ENCODE assay signal across 9 cellular contexts in the genomic region with DNA sequence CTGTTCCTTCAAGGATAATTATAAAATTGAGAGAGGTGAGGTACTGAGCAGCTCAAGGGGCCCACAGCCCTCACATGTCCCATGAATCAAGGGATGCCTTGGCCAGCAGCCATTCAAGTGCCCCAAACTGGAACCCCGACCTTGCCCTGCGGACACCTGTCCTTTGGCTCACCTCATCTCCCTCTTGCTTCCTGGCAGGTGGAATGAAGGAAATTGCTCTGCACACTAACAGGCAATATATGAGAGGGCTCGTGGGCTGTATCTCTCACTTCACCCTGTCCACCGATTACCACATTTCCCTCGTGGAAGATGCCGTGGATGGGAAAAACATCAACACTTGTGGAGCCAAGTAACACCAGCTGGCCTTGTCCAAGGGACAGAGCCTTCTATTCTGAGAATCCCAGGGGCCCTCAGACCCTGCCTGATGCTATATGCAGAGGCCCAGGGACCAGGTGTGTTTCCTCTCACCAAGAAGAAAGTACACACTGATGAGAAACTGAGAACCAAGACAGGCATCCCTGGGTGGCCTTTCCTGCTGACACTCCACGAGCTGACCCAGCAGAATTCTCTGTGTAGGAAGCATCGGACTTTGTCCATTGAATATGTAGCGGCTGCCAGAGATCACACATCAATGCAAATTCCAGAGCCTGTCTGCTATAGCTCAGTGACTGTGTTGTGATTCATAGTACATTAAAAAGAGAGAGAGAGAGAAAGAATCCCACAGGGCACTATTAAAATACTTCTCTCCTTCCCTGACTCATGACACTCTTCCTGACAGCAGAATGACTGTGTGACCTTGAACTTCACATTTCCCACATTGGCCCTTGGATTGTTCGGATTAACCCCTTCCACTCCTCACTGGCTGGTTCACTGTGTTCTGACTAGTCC.
DNase-seq lines count a peak whose midpoint lies in the region; ATAC-seq, FAIRE-seq and TF ChIP-seq lines count a peak whose summit lies in the region.
"Had no signal": no experiment of that assay in that cellular context is flagged by ENCODE, and none has a peak within 500 bp of the region (broad histone marks: within the 10 kb centered on the region; RNA-seq: fewer than 3 reads in every experiment).

No MANE protein-coding gene starts in this region.

- peak; percentile 74 to 91 (median 82) for ATAC-seq in right lobe of liver
- ATAC-seq in upper lobe of left lung (ENCODE audit: low FRiP score in 2 of 2) = peak in 1 of 2 donors; percentile 25

- H3K27me3 ChIP-seq in right lobe of liver (no peaks in the 10 kb centered on the region), upper lobe of left lung (no peaks in the 10 kb centered on the region)

- peak; percentile 86 for FAIRE-seq in HTR-8/SVneo (lab: Jason Lieb, UNC)
- FAIRE-seq: GM18507 had no signal

- 48% methylated on average over 7 of the region's 10 CpGs for WGBS in right lobe of liver (ENCODE audit: insufficient coverage, low coverage, low lambda C conversion rate, missing lambda C conversion rate)
- 44 to 61% methylated on average over 10 of the region's 10 CpGs for WGBS in upper lobe of left lung, 2 donors

- intact Hi-C loops in right lobe of liver (cut with DNase I) = no loop called here

- no peak for TF ChIP-seq EP300 in upper lobe of left lung (IDR thresholded peaks at IDR 0.05)

- TF ChIP-seq POLR2A in right lobe of liver (IDR thresholded peaks at IDR 0.05) (no peak), upper lobe of left lung (IDR thresholded peaks at IDR 0.05) (no peak)

- no peak for TF ChIP-seq CTCF in cardiac fibroblast (IDR thresholded peaks at IDR 0.05; ENCODE audit: low read depth, low read length)
- no peak for TF ChIP-seq CTCF in right lobe of liver (IDR thresholded peaks at IDR 0.05)
- TF ChIP-seq CTCF in upper lobe of left lung (IDR thresholded peaks at IDR 0.05) = no peak
- TF ChIP-seq CTCF in GM10266 (IDR thresholded peaks at IDR 0.05; ENCODE audit: control insufficient read depth, insufficient read depth, low read depth, missing control alignments) = no peak

- H3K4me3 ChIP-seq in cardiac fibroblast (replicated peaks in 1 of 2; ENCODE audit: low read depth in 2 of 2, low read length in 2 of 2) (no peak overlapping the region), right lobe of liver (no peak overlapping the region), upper lobe of left lung (no peak overlapping the region)

- H3K36me3 ChIP-seq in right lobe of liver (no peaks in the 10 kb centered on the region), upper lobe of left lung (no peaks in the 10 kb centered on the region)

- peaks cover 0 to 9% (median 0%) of the 10 kb centered on the region in 4 donors for H3K4me1 ChIP-seq in right lobe of liver
- H3K4me1 ChIP-seq in upper lobe of left lung = peaks cover 28 to 37% (median 34%) of the 10 kb centered on the region in 4 donors

- H3K27ac ChIP-seq in right lobe of liver (peak overlapping the region in 1 of 3 donors; percentile 8), upper lobe of left lung (peak overlapping the region in 3 of 4 donors; percentile 18 to 49 (median 37))

- H3K9me3 ChIP-seq in right lobe of liver = no peaks in the 10 kb centered on the region
- no peaks in the 10 kb centered on the region for H3K9me3 ChIP-seq in upper lobe of left lung

- DNase-seq in HTR-8/SVneo (ENCODE audit: insufficient read length, low spot score) = peak; percentile 93
- peak; percentile 88 to 93 for DNase-seq in cardiac fibroblast (ENCODE audit: low read depth in 2 of 2)
- DNase-seq in right lobe of liver = peak in 1 of 3 donors; percentile 34
- no peak for DNase-seq in upper lobe of left lung
- DNase-seq in stimulated activated CD4-positive, alpha-beta T cell treated with anti-CD3 and anti-CD28 coated beads, Interleukin-12 subunit alpha, Interleukin-12 subunit beta, amount 100 ng/mL, for 4 hours = no peak
- DNase-seq in NCI-H524 treated with DMSO at 0.1 percent for 48 hours (lab: John Stamatoyannopoulos, UW) = no peak
- no peak for DNase-seq in GM10266 (ENCODE audit: extremely low spot score)
- DNase-seq: NCI-H774 had no signal

Comparison
In these comparisons a context has a peak if more than half of its experiments do, and no peak if none do; other contexts are left out.
1. DNase-seq: peak in HTR-8/SVneo (single experiment) and cardiac fibroblast (2 of 2); none in upper lobe of left lung (0 of 2), stimulated activated CD4-positive, alpha-beta T cell treated with anti-CD3 and anti-CD28 coated beads, Interleukin-12 subunit alpha, Interleukin-12 subunit beta, amount 100 ng/mL, for 4 hours (single experiment), NCI-H524 treated with DMSO at 0.1 percent for 48 hours (single experiment) and GM10266 (single experiment).